Comparison of ENCODE assay signal across 1 cellular context in genomic region chr3:47381317-47382157, GRCh38.
TF ChIP-seq lines count a peak whose summit lies in the region.

No MANE protein-coding gene starts in this region.

TF ChIP-seq in HepG2, 621 proteins besides CTCF, POLR2A, EP300 and RAD21 (continued from another document and continues in another):
- TF ChIP-seq UBTF (CRISPR knock-in tag; IDR thresholded peaks at IDR 0.05) (no peak), ATAD3A (CRISPR knock-in tag; IDR thresholded peaks at IDR 0.05) (no peak), KDM6A (CRISPR knock-in tag; IDR thresholded peaks at IDR 0.05; ENCODE audit: low read depth) (no peak), CREB3 (CRISPR knock-in tag; IDR thresholded peaks at IDR 0.05) (0 out of 2 replicates have a peak, but pooled peaks have one; percentile 0), ZNF343 (CRISPR knock-in tag; IDR thresholded peaks at IDR 0.05) (no peak), HNF4A (CRISPR knock-in tag; IDR thresholded peaks at IDR 0.05) (no peak), DDIT3 (CRISPR knock-in tag; IDR thresholded peaks at IDR 0.05) (no peak), FOXM1 (CRISPR knock-in tag; IDR thresholded peaks at IDR 0.05) (no peak), ZNF530 (CRISPR knock-in tag; IDR thresholded peaks at IDR 0.05; ENCODE audit: low read depth) (no peak), ZNF430 (CRISPR knock-in tag; IDR thresholded peaks at IDR 0.05) (no peak), HNRNPL (IDR thresholded peaks at IDR 0.05; ENCODE audit: low read depth, low read length) (no peak), ZNF264 (CRISPR knock-in tag; IDR thresholded peaks at IDR 0.05) (no peak), ATF7 (IDR thresholded peaks at IDR 0.05) (no peak), ATF7 (CRISPR knock-in tag; IDR thresholded peaks at IDR 0.05) (no peak), RXRA (CRISPR knock-in tag; IDR thresholded peaks at IDR 0.05) (no peak), ZNF800 (CRISPR knock-in tag; IDR thresholded peaks at IDR 0.05) (no peak), SNAPC2 (CRISPR knock-in tag; IDR thresholded peaks at IDR 0.05) (no peak), ZFP1 (CRISPR knock-in tag; IDR thresholded peaks at IDR 0.05) (no peak), BCL6 (CRISPR knock-in tag; IDR thresholded peaks at IDR 0.05) (no peak), HNRNPLL (IDR thresholded peaks at IDR 0.05; ENCODE audit: low read depth, low read length, poor library complexity, severe bottlenecking) (no peak), ZBTB42 (CRISPR knock-in tag; IDR thresholded peaks at IDR 0.05) (no peak), ZNF550 (CRISPR knock-in tag; IDR thresholded peaks at IDR 0.05; ENCODE audit: borderline replicate concordance) (no peak), KMT2A (CRISPR knock-in tag; IDR thresholded peaks at IDR 0.05) (no peak), THYN1 (CRISPR knock-in tag; IDR thresholded peaks at IDR 0.05; ENCODE audit: borderline replicate concordance, low read depth) (no peak), ZNF414 (CRISPR knock-in tag; IDR thresholded peaks at IDR 0.05) (no peak), ZNF253 (CRISPR knock-in tag; IDR thresholded peaks at IDR 0.05; ENCODE audit: borderline replicate concordance) (no peak), PAX8 (CRISPR knock-in tag; IDR thresholded peaks at IDR 0.05; ENCODE audit: borderline replicate concordance) (no peak), ZNF781 (CRISPR knock-in tag; IDR thresholded peaks at IDR 0.05; ENCODE audit: borderline replicate concordance, not compliant biosample characterization) (no peak), U2AF1 (optimal IDR thresholded peaks at IDR 0.05; ENCODE audit: low read depth, low read length) (no peak), BORCS8-MEF2B (CRISPR knock-in tag; IDR thresholded peaks at IDR 0.05) (no peak), ZNF30 (CRISPR knock-in tag; IDR thresholded peaks at IDR 0.05) (no peak), RFXANK (CRISPR knock-in tag; IDR thresholded peaks at IDR 0.05) (no peak), XBP1 (CRISPR knock-in tag; IDR thresholded peaks at IDR 0.05) (no peak), ARNTL (CRISPR knock-in tag; IDR thresholded peaks at IDR 0.05) (0 out of 2 replicates have a peak, but pooled peaks have one; percentile 67), ZNF740 (CRISPR knock-in tag; IDR thresholded peaks at IDR 0.05) (no peak), SOX6 (IDR thresholded peaks at IDR 0.05) (no peak), SOX6 (CRISPR knock-in tag; IDR thresholded peaks at IDR 0.05) (no peak), FOSL1 (CRISPR knock-in tag; IDR thresholded peaks at IDR 0.05; ENCODE audit: borderline replicate concordance) (no peak), ZUFSP (CRISPR knock-in tag; IDR thresholded peaks at IDR 0.05; ENCODE audit: borderline replicate concordance) (no peak), ZNF773 (CRISPR knock-in tag; IDR thresholded peaks at IDR 0.05; ENCODE audit: borderline replicate concordance) (no peak), NRL (CRISPR knock-in tag; IDR thresholded peaks at IDR 0.05; ENCODE audit: borderline replicate concordance) (no peak), ZNF572 (CRISPR knock-in tag; IDR thresholded peaks at IDR 0.05) (0 out of 2 replicates have a peak, but pooled peaks have one; percentile 19), GPBP1L1 (CRISPR knock-in tag; IDR thresholded peaks at IDR 0.05) (no peak), ZBTB20 (CRISPR knock-in tag; IDR thresholded peaks at IDR 0.05; ENCODE audit: borderline replicate concordance, low read depth) (no peak), KLF6 (CRISPR knock-in tag; IDR thresholded peaks at IDR 0.05) (no peak), GMEB2 (CRISPR knock-in tag; IDR thresholded peaks at IDR 0.05; ENCODE audit: low read depth) (no peak), TBL1XR1 (IDR thresholded peaks at IDR 0.05; ENCODE audit: borderline replicate concordance, low read length, partially characterized antibody) (no peak), CREM (IDR thresholded peaks at IDR 0.05) (no peak; the same call in 1 of the 2 replicates), CREM (CRISPR knock-in tag; IDR thresholded peaks at IDR 0.05) (no peak), ZBTB2 (CRISPR knock-in tag; IDR thresholded peaks at IDR 0.05; ENCODE audit: low read depth) (no peak), ZNF460 (CRISPR knock-in tag; IDR thresholded peaks at IDR 0.05; ENCODE audit: borderline replicate concordance) (no peak), ZNF766 (CRISPR knock-in tag; IDR thresholded peaks at IDR 0.05; ENCODE audit: borderline replicate concordance) (no peak), LCORL (IDR thresholded peaks at IDR 0.05) (no peak), LCORL (CRISPR knock-in tag; IDR thresholded peaks at IDR 0.05) (no peak), ZNF556 (CRISPR knock-in tag; IDR thresholded peaks at IDR 0.05; ENCODE audit: borderline replicate concordance) (no peak)
